Comparison of ENCODE assay signal across 1 cellular context in genomic region chr3:195075941-195076875, GRCh38.
TF ChIP-seq lines count a peak whose summit lies in the region.

No MANE protein-coding gene starts in this region.

TF ChIP-seq in HEK293, 187 proteins besides CTCF, POLR2A, EP300 and RAD21 (continued from another document):
- TF ChIP-seq INSM2 (tag by site-specific recombination; IDR thresholded peaks at IDR 0.05) = no peak
- no peak for TF ChIP-seq ZNF155 (tag by site-specific recombination; IDR thresholded peaks at IDR 0.05)
- TF ChIP-seq ZIC2 (tag by site-specific recombination; IDR thresholded peaks at IDR 0.05) = 0 out of 2 replicates have a peak, but pooled peaks have one; percentile 39
